Comparison of ENCODE assay signal across 28 cellular contexts in the genomic region with DNA sequence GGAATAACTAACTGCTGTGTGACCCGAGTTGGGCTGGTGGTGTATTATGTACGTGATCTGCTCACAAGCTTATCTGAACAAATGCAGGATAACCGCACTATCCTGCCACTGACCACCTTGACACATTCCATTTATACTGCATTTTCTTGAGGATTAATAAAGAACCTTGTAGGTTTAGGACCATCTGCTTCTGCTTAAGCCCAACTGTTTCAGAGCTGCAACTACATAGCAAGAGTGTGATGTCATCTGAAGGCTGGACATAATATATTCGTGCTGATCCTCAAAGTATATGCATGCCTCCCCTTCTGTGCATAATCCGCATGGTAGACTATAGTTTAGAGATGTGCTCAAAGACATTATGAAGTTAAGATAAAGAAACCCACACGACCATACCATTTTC.
DNase-seq lines count a peak whose midpoint lies in the region; ATAC-seq and TF ChIP-seq lines count a peak whose summit lies in the region.
"Had no signal": no experiment of that assay in that cellular context is flagged by ENCODE, and none has a peak within 500 bp of the region (broad histone marks: within the 10 kb centered on the region; RNA-seq: fewer than 3 reads in every experiment).

No MANE protein-coding gene starts in this region.

- H3K9me3 ChIP-seq in testis: no peaks in the 10 kb centered on the region
- H3K9me3 ChIP-seq: esophagus squamous epithelium, heart left ventricle, left lung, pancreas, right atrium auricular region had no signal

- no peaks in the 10 kb centered on the region for H3K4me1 Mint-ChIP-seq in activated naive CD4-positive, alpha-beta T cell treated with anti-CD3 and anti-CD28 coated beads for 36 hours (ENCODE audit: low read depth)
- H3K4me1 Mint-ChIP-seq: activated CD4-positive, alpha-beta T cell treated with anti-CD3 and anti-CD28 coated beads, Interleukin-2, amount 10 ng/mL, durations not matched to agents 24 days and 14 days; activated CD8-positive, alpha-beta memory T cell treated with anti-CD3 and anti-CD28 coated beads, Interleukin-2, amount 10 ng/mL, durations not matched to agents 7 days and 5 days; activated naive CD4-positive, alpha-beta T cell treated with anti-CD3 and anti-CD28 coated beads, Interleukin-2, amount 50 U/mL, for 24 hours; CD4-positive, alpha-beta memory T cell; stimulated activated naive CD8-positive, alpha-beta T cell treated with anti-CD3 and anti-CD28 coated beads, Interleukin-15, amount 100 ng/mL, for 72 hours; T-helper 17 cell had no signal

- H3K4me3 Mint-ChIP-seq in activated naive CD4-positive, alpha-beta T cell treated with anti-CD3 and anti-CD28 coated beads for 36 hours: no peak overlapping the region
- H3K4me3 Mint-ChIP-seq: activated CD4-positive, alpha-beta T cell treated with anti-CD3 and anti-CD28 coated beads, Interleukin-2, amount 10 ng/mL, durations not matched to agents 24 days and 14 days; activated CD8-positive, alpha-beta memory T cell treated with anti-CD3 and anti-CD28 coated beads, Interleukin-2, amount 10 ng/mL, durations not matched to agents 7 days and 5 days; activated naive CD4-positive, alpha-beta T cell treated with anti-CD3 and anti-CD28 coated beads, Interleukin-2, amount 50 U/mL, for 24 hours; activated T-helper 1 cell treated with anti-CD3 and anti-CD28 coated beads, Interleukin-12 subunit alpha, Interleukin-12 subunit beta, Interleukin-2, Interleukin-4 antibody, amounts not matched to agents 30 ng/mL and 10 ng/mL and 1 ng/mL, durations not matched to agents 14 hours and 24 hours and 36 hours; brain; CD4-positive, alpha-beta memory T cell; endodermal cell; natural killer cell treated with Interleukin-12 subunit alpha and Interleukin-12 subunit beta and Interleukin-15 and Interleukin-18, amount 100 ng/mL, for 72 hours; stimulated activated naive CD8-positive, alpha-beta T cell treated with anti-CD3 and anti-CD28 coated beads, Interleukin-15, amount 100 ng/mL, for 72 hours; T-helper 17 cell; type B pancreatic cell had no signal

- H3K4me3 ChIP-seq in testis: no peak overlapping the region
- H3K4me3 ChIP-seq: esophagus squamous epithelium, heart left ventricle, left lung, pancreas, right atrium auricular region had no signal

- H3K4me1 ChIP-seq in testis: no peaks in the 10 kb centered on the region
- H3K4me1 ChIP-seq: esophagus squamous epithelium, heart left ventricle, left lung, pancreas, right atrium auricular region had no signal

- H3K9me3 Mint-ChIP-seq in activated naive CD4-positive, alpha-beta T cell treated with anti-CD3 and anti-CD28 coated beads for 36 hours: no peaks in the 10 kb centered on the region
- H3K9me3 Mint-ChIP-seq: activated CD4-positive, alpha-beta T cell treated with anti-CD3 and anti-CD28 coated beads, Interleukin-2, amount 10 ng/mL, durations not matched to agents 24 days and 14 days; activated T-helper 1 cell treated with anti-CD3 and anti-CD28 coated beads, Interleukin-12 subunit alpha, Interleukin-12 subunit beta, Interleukin-2, Interleukin-4 antibody, amounts not matched to agents 30 ng/mL and 10 ng/mL and 1 ng/mL, durations not matched to agents 14 hours and 24 hours and 36 hours; endodermal cell; natural killer cell treated with Interleukin-12 subunit alpha and Interleukin-12 subunit beta and Interleukin-15 and Interleukin-18, amount 100 ng/mL, for 72 hours had no signal

- CTCF ChIA-PET in activated naive CD4-positive, alpha-beta T cell treated with anti-CD3 and anti-CD28 coated beads for 36 hours (lab: Charles Lee): no interaction called here

- H3K36me3 Mint-ChIP-seq in activated naive CD4-positive, alpha-beta T cell treated with anti-CD3 and anti-CD28 coated beads for 36 hours (ENCODE audit: low read depth): no peaks in the 10 kb centered on the region
- H3K36me3 Mint-ChIP-seq: activated CD8-positive, alpha-beta memory T cell treated with anti-CD3 and anti-CD28 coated beads, Interleukin-2, amount 10 ng/mL, durations not matched to agents 7 days and 5 days; activated naive CD4-positive, alpha-beta T cell treated with anti-CD3 and anti-CD28 coated beads, Interleukin-2, amount 50 U/mL, for 24 hours; CD4-positive, alpha-beta memory T cell had no signal

- H3K27ac ChIP-seq in testis: no peak overlapping the region
- H3K27ac ChIP-seq: esophagus squamous epithelium, heart left ventricle, left lung, pancreas, right atrium auricular region had no signal

- no peak for ATAC-seq in HG03378 (IDR thresholded peaks at IDR 0.05; ENCODE audit: unreplicated experiment)
- ATAC-seq: activated CD8-positive, alpha-beta memory T cell treated with anti-CD3 and anti-CD28 coated beads, Interleukin-2, amount 10 ng/mL, durations not matched to agents 7 days and 5 days; heart left ventricle; left lung; natural killer cell treated with Interleukin-12 subunit alpha and Interleukin-12 subunit beta and Interleukin-15 and Interleukin-18, amount 100 ng/mL, for 72 hours; Panc1; pancreas; stimulated activated naive CD8-positive, alpha-beta T cell treated with anti-CD3 and anti-CD28 coated beads, Interleukin-15, amount 100 ng/mL, for 72 hours; T-helper 17 cell had no signal

- no peak for TF ChIP-seq CTCF in testis (IDR thresholded peaks at IDR 0.05)

- WGBS in testis, 2 donors: 87 to 90% methylated on average over 6 of the region's 6 CpGs

- intact Hi-C loops in testis (cut with DNase I; ENCODE audit: low total_unique reads): no loop called here
- intact Hi-C loops in activated naive CD4-positive, alpha-beta T cell treated with anti-CD3 and anti-CD28 coated beads for 36 hours (cut with micrococcal nuclease): loop anchor here (10.0 kb wide), 1 partner anchor 60 kb away; no protein-coding TSS in a partner anchor

- H3K36me3 ChIP-seq in testis (ENCODE audit: low read depth, missing control alignments): no peaks in the 10 kb centered on the region
- H3K36me3 ChIP-seq: heart left ventricle, left lung, pancreas, right atrium auricular region had no signal

- H3K27ac Mint-ChIP-seq in activated naive CD4-positive, alpha-beta T cell treated with anti-CD3 and anti-CD28 coated beads for 36 hours: no peak overlapping the region
- H3K27ac Mint-ChIP-seq: activated CD4-positive, alpha-beta T cell treated with anti-CD3 and anti-CD28 coated beads, Interleukin-2, amount 10 ng/mL, durations not matched to agents 24 days and 14 days; activated CD8-positive, alpha-beta memory T cell treated with anti-CD3 and anti-CD28 coated beads, Interleukin-2, amount 10 ng/mL, durations not matched to agents 7 days and 5 days; activated naive CD4-positive, alpha-beta T cell treated with anti-CD3 and anti-CD28 coated beads, Interleukin-2, amount 50 U/mL, for 24 hours; activated T-helper 1 cell treated with anti-CD3 and anti-CD28 coated beads, Interleukin-12 subunit alpha, Interleukin-12 subunit beta, Interleukin-2, Interleukin-4 antibody, amounts not matched to agents 30 ng/mL and 10 ng/mL and 1 ng/mL, durations not matched to agents 14 hours and 24 hours and 36 hours; brain; CD4-positive, alpha-beta memory T cell; endodermal cell; natural killer cell treated with Interleukin-12 subunit alpha and Interleukin-12 subunit beta and Interleukin-15 and Interleukin-18, amount 100 ng/mL, for 72 hours; stimulated activated naive CD8-positive, alpha-beta T cell treated with anti-CD3 and anti-CD28 coated beads, Interleukin-15, amount 100 ng/mL, for 72 hours; T-helper 17 cell; type B pancreatic cell had no signal

- H3K27me3 ChIP-seq in testis: no peaks in the 10 kb centered on the region
- H3K27me3 ChIP-seq: esophagus squamous epithelium, heart left ventricle, left lung, pancreas, right atrium auricular region had no signal

- DNase-seq in EH (ENCODE audit: low read depth): peak; percentile 79
- peak; percentile 5 for DNase-seq in NCI-H82 treated with DMSO at 0.1 percent for 48 hours (lab: John Stamatoyannopoulos, UW; ENCODE audit: unreplicated experiment)
- DNase-seq in dedifferentiated amniotic fluid mesenchymal stem cell (ENCODE audit: extremely low spot score): peak; percentile 45
- DNase-seq in non-pigmented ciliary epithelial cell (ENCODE audit: low read depth): peak; percentile 72
- no peak for DNase-seq in cerebellar cortex (ENCODE audit: low spot score)
- no peak for DNase-seq in testis
- no peak for DNase-seq in activated naive CD4-positive, alpha-beta T cell treated with anti-CD3 and anti-CD28 coated beads for 36 hours
- DNase-seq: activated CD4-positive, alpha-beta T cell treated with anti-CD3 and anti-CD28 coated beads, Interleukin-2, amount 10 ng/mL, durations not matched to agents 24 days and 14 days; activated CD8-positive, alpha-beta memory T cell treated with anti-CD3 and anti-CD28 coated beads, Interleukin-2, amount 10 ng/mL, durations not matched to agents 7 days and 5 days; CD4-positive, alpha-beta memory T cell; endodermal cell; esophagus squamous epithelium; heart left ventricle; left lung; NCI-H1105 treated with DMSO at 0.1 percent for 48 hours; NCI-H2081; NCI-H446 treated with DMSO at 0.1 percent for 48 hours; pancreas; stimulated activated naive CD8-positive, alpha-beta T cell treated with anti-CD3 and anti-CD28 coated beads, Interleukin-15, amount 100 ng/mL, for 72 hours; T-helper 17 cell had no signal

- no peaks in the 10 kb centered on the region for H3K27me3 Mint-ChIP-seq in activated naive CD4-positive, alpha-beta T cell treated with anti-CD3 and anti-CD28 coated beads for 36 hours (ENCODE audit: low read depth)
- H3K27me3 Mint-ChIP-seq: activated CD4-positive, alpha-beta T cell treated with anti-CD3 and anti-CD28 coated beads, Interleukin-2, amount 10 ng/mL, durations not matched to agents 24 days and 14 days; activated CD8-positive, alpha-beta memory T cell treated with anti-CD3 and anti-CD28 coated beads, Interleukin-2, amount 10 ng/mL, durations not matched to agents 7 days and 5 days; activated naive CD4-positive, alpha-beta T cell treated with anti-CD3 and anti-CD28 coated beads, Interleukin-2, amount 50 U/mL, for 24 hours; CD4-positive, alpha-beta memory T cell; natural killer cell treated with Interleukin-12 subunit alpha and Interleukin-12 subunit beta and Interleukin-15 and Interleukin-18, amount 100 ng/mL, for 72 hours; T-helper 17 cell; type B pancreatic cell had no signal

- TF ChIP-seq POLR2A in testis (IDR thresholded peaks at IDR 0.05): no peak

Comparison
In these comparisons a context has a peak if more than half of its experiments do, and no peak if none do; other contexts are left out.
1. DNase-seq: peak in EH (single experiment), NCI-H82 treated with DMSO at 0.1 percent for 48 hours (single experiment), dedifferentiated amniotic fluid mesenchymal stem cell (single experiment) and non-pigmented ciliary epithelial cell (single experiment); none in cerebellar cortex (single experiment), testis (single experiment) and activated naive CD4-positive, alpha-beta T cell treated with anti-CD3 and anti-CD28 coated beads for 36 hours (single experiment).